ENCODE assay signal across 1 cellular context in genomic region chr12:132788375-132789098, GRCh38.
TF ChIP-seq lines count a peak whose summit lies in the region.

No MANE protein-coding gene starts in this region.

TF ChIP-seq in WTC11, 78 proteins besides CTCF, POLR2A, EP300 and RAD21 (continued from another document):
- TF ChIP-seq HMGXB4 (CRISPR knock-in tag; IDR thresholded peaks at IDR 0.05), result no peak
- no peak for TF ChIP-seq GABPB1 (CRISPR knock-in tag; IDR thresholded peaks at IDR 0.05)
- TF ChIP-seq CREB1 (CRISPR knock-in tag; IDR thresholded peaks at IDR 0.05), result no peak
- no peak for TF ChIP-seq RORB (CRISPR knock-in tag; IDR thresholded peaks at IDR 0.05)
- TF ChIP-seq SP1 (CRISPR knock-in tag; conservative IDR thresholded peaks at IDR 0.05), result no peak
- TF ChIP-seq, protein P1, sequence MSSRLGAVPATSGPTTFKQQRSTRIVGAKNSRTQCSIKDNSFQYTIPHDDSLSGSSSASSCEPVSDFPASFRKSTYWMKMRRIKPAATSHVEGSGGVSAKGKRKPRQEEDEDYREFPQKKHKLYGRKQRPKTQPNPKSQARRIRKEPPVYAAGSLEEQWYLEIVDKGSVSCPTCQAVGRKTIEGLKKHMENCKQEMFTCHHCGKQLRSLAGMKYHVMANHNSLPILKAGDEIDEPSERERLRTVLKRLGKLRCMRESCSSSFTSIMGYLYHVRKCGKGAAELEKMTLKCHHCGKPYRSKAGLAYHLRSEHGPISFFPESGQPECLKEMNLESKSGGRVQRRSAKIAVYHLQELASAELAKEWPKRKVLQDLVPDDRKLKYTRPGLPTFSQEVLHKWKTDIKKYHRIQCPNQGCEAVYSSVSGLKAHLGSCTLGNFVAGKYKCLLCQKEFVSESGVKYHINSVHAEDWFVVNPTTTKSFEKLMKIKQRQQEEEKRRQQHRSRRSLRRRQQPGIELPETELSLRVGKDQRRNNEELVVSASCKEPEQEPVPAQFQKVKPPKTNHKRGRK (CRISPR knock-in tag; IDR thresholded peaks at IDR 0.05; ENCODE audit: borderline replicate concordance), result no peak
- TF ChIP-seq ETV6 (CRISPR knock-in tag; IDR thresholded peaks at IDR 0.05), result no peak
- no peak for TF ChIP-seq ZNF232 (CRISPR knock-in tag; IDR thresholded peaks at IDR 0.05)
- no peak for TF ChIP-seq ZNF532 (CRISPR knock-in tag; IDR thresholded peaks at IDR 0.05; ENCODE audit: borderline replicate concordance)
